3 cellular contexts compared by ENCODE assay signal in genomic region chr2:3102081-3102914, GRCh38.
TF ChIP-seq lines count a peak whose summit lies in the region.

No MANE protein-coding gene starts in this region.

TF ChIP-seq in SK-N-SH, 30 proteins besides CTCF, POLR2A, EP300 and RAD21 (continued from another document):
- TF ChIP-seq PBX3 (IDR thresholded peaks at IDR 0.05) = no peak
- TF ChIP-seq GABPA (IDR thresholded peaks at IDR 0.05; ENCODE audit: low read depth) = no peak
- no peak for TF ChIP-seq SIN3A (IDR thresholded peaks at IDR 0.05; ENCODE audit: borderline replicate concordance, low read depth, low read length)

TF ChIP-seq in SK-N-SH treated with all-trans-retinoic acid at 6 μM for 48 hours, 23 proteins besides CTCF, POLR2A, EP300 and RAD21 (continued from another document):
- no peak for TF ChIP-seq BACH2 (CRISPR knock-in tag; IDR thresholded peaks at IDR 0.05; ENCODE audit: borderline replicate concordance)
- TF ChIP-seq TCF4 (CRISPR knock-in tag; IDR thresholded peaks at IDR 0.05; ENCODE audit: borderline replicate concordance) = no peak
- no peak for TF ChIP-seq SNAI2 (CRISPR knock-in tag; IDR thresholded peaks at IDR 0.05)
- TF ChIP-seq, protein P1, sequence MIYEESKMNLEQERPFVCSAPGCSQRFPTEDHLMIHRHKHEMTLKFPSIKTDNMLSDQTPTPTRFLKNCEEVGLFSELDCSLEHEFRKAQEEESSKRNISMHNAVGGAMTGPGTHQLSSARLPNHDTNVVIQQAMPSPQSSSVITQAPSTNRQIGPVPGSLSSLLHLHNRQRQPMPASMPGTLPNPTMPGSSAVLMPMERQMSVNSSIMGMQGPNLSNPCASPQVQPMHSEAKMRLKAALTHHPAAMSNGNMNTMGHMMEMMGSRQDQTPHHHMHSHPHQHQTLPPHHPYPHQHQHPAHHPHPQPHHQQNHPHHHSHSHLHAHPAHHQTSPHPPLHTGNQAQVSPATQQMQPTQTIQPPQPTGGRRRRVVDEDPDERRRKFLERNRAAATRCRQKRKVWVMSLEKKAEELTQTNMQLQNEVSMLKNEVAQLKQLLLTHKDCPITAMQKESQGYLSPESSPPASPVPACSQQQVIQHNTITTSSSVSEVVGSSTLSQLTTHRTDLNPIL (CRISPR knock-in tag; IDR thresholded peaks at IDR 0.05; ENCODE audit: low read depth) = no peak
- no peak for TF ChIP-seq ZNF70 (CRISPR knock-in tag; IDR thresholded peaks at IDR 0.05)
- no peak for TF ChIP-seq ZNF8 (CRISPR knock-in tag; IDR thresholded peaks at IDR 0.05)
- TF ChIP-seq CSDC2 (CRISPR knock-in tag; IDR thresholded peaks at IDR 0.05) = no peak
- no peak for TF ChIP-seq ZFP30 (CRISPR knock-in tag; IDR thresholded peaks at IDR 0.05)
- TF ChIP-seq ZNF565 (CRISPR knock-in tag; conservative IDR thresholded peaks at IDR 0.05; ENCODE audit: low read depth) = no peak

TF ChIP-seq in GM23338, 12 proteins besides CTCF, POLR2A, EP300 and RAD21 (continued from another document):
- TF ChIP-seq ZNF462 (CRISPR knock-in tag; IDR thresholded peaks at IDR 0.05) = no peak
- TF ChIP-seq ZNF331 (CRISPR knock-in tag; IDR thresholded peaks at IDR 0.05; ENCODE audit: low read depth) = no peak
- TF ChIP-seq ZNF114 (CRISPR knock-in tag; IDR thresholded peaks at IDR 0.05) = no peak
- TF ChIP-seq, protein P2, sequence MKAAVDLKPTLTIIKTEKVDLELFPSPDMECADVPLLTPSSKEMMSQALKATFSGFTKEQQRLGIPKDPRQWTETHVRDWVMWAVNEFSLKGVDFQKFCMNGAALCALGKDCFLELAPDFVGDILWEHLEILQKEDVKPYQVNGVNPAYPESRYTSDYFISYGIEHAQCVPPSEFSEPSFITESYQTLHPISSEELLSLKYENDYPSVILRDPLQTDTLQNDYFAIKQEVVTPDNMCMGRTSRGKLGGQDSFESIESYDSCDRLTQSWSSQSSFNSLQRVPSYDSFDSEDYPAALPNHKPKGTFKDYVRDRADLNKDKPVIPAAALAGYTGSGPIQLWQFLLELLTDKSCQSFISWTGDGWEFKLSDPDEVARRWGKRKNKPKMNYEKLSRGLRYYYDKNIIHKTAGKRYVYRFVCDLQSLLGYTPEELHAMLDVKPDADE (IDR thresholded peaks at IDR 0.05) = no peak
- TF ChIP-seq REST (IDR thresholded peaks at IDR 0.05; ENCODE audit: unreplicated experiment) = no peak
- no peak for TF ChIP-seq JUNB (IDR thresholded peaks at IDR 0.05; ENCODE audit: unreplicated experiment)
- TF ChIP-seq EZH2phosphoT487 (IDR thresholded peaks at IDR 0.05; ENCODE audit: unreplicated experiment) = no peak
- no peak for TF ChIP-seq EZH2 (IDR thresholded peaks at IDR 0.05; ENCODE audit: low read depth, unreplicated experiment)
- TF ChIP-seq NANOG (IDR thresholded peaks at IDR 0.05; ENCODE audit: borderline replicate concordance) = no peak
